ENCODE assay signal across 21 cellular contexts in the genomic region with DNA sequence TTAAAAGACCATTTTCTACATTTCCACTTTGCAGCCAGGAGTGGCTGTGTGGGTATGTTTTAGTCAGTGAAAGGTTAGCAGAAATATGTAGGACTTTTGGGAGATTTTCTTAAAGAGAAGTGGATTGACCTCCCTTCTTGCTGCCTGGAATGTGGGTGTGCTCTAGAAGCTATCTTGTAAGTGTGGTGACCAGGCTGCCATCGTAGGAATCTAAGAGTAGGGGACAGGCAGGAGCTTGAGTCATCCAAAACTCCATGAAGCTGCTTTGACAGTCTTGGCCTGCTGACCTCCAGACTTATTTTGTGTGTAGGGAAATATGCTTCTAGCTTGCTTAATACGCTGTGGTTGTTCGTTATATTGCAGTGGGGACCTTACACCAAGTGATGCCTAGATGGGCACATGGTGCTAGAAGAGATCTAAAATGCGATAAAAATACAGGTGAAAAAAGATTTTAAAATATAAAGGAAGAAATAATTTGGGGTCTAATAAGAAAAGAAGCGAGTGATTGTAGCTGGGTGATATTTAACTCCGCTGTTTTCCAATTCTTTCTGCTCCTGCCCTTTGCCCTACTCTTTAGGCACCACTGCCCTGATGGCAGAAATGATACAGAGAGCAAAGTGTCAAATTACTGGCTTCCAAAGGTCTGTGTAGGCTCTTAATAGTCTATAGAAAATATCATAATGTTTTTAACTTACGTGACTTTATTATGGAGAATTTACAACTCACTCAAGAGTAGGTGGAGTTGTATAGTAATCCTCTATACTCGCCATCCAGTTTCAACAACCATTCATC.
DNase-seq lines count a peak whose midpoint lies in the region; ATAC-seq and TF ChIP-seq lines count a peak whose summit lies in the region.
"Had no signal": no experiment of that assay in that cellular context is flagged by ENCODE, and none has a peak within 500 bp of the region (broad histone marks: within the 10 kb centered on the region; RNA-seq: fewer than 3 reads in every experiment).

No MANE protein-coding gene starts in this region.

- peaks cover 19% of the 10 kb centered on the region for H3F3A ChIP-seq in SK-N-SH (replicated peaks; ENCODE audit: insufficient read depth)

- peak overlapping the region; percentile 84 for H3K27ac Mint-ChIP-seq in osteocyte (ENCODE audit: unreplicated experiment)
- H3K27ac Mint-ChIP-seq: activated naive CD8-positive, alpha-beta T cell; B cell; T-helper 1 cell treated with Interleukin-12 subunit alpha and Interleukin-12 subunit beta and Interleukin-4 antibody, amounts not matched to agents 30 μg/mL and 1 μg/mL, for 36 hours had no signal

- peak overlapping the region; percentile 53; the same call in 1 of the 2 replicates for H2AFZ ChIP-seq in SK-N-SH (ENCODE audit: low read depth)

- H3K9ac ChIP-seq in SK-N-SH = peak overlapping the region; percentile 53; the same call in 1 of the 2 replicates

- peak overlapping the region; percentile 70 for H3K4me2 ChIP-seq in SK-N-SH

- H3K4me1 Mint-ChIP-seq in osteocyte (ENCODE audit: unreplicated experiment) = peaks cover 77% of the 10 kb centered on the region

- H3K36me3 ChIP-seq in SK-N-SH (replicated peaks in 1 of 2; ENCODE audit: control insufficient read depth in 1 of 2, insufficient read depth in 2 of 2, low read length in 1 of 2) = no peaks in the 10 kb centered on the region
- H3K36me3 ChIP-seq: lower lobe of right lung, neutrophil, spleen, stomach had no signal

- no peaks in the 10 kb centered on the region for H4K20me1 ChIP-seq in SK-N-SH (ENCODE audit: insufficient read depth)

- WGBS in SK-N-SH (ENCODE audit: low lambda C conversion rate) = 83% methylated on average over 8 of the region's 8 CpGs

- H3K9me2 ChIP-seq in SK-N-SH = no peaks in the 10 kb centered on the region

- no peak overlapping the region for H3K4me3 Mint-ChIP-seq in osteocyte (ENCODE audit: unreplicated experiment)
- H3K4me3 Mint-ChIP-seq: activated naive CD8-positive, alpha-beta T cell; B cell; T-helper 1 cell treated with Interleukin-12 subunit alpha and Interleukin-12 subunit beta and Interleukin-4 antibody, amounts not matched to agents 30 μg/mL and 1 μg/mL, for 36 hours had no signal

- POLR2A ChIA-PET in SK-N-SH (lab: Yijun Ruan, JAX) = no interaction called here

- TF ChIP-seq EP300 in SK-N-SH (IDR thresholded peaks at IDR 0.05; ENCODE audit: borderline replicate concordance in 1 of 2, low read depth in 1 of 2, low read length in 1 of 2) = no peak

- intact Hi-C loops in head of caudate nucleus (cut with DNase I) = no loop called here

- H3K9me3 ChIP-seq in SK-N-SH = no peaks in the 10 kb centered on the region
- H3K9me3 ChIP-seq: lower lobe of right lung, neutrophil, spleen, stomach had no signal

- CTCF ChIA-PET in SK-N-SH (lab: Yijun Ruan, JAX) = no interaction called here

- H3K4me1 ChIP-seq in SK-N-SH (ENCODE audit: control insufficient read depth in 1 of 2, insufficient read depth in 2 of 2, low read depth in 1 of 2, low read length in 1 of 2) (peaks cover 20 to 33% of the 10 kb centered on the region in 2 experiments), foreskin keratinocyte (peaks cover 10% of the 10 kb centered on the region)
- H3K4me1 ChIP-seq: spleen had no signal

- H3K27me3 ChIP-seq in SK-N-SH (ENCODE audit: insufficient read depth) (no peaks in the 10 kb centered on the region), foreskin keratinocyte (no peaks in the 10 kb centered on the region)
- H3K27me3 ChIP-seq: neutrophil, spleen, stomach had no signal

- no peak for TF ChIP-seq RAD21 in SK-N-SH (IDR thresholded peaks at IDR 0.05; ENCODE audit: low read length)

- H3K36me3 Mint-ChIP-seq in osteocyte (ENCODE audit: unreplicated experiment) = no peaks in the 10 kb centered on the region
- H3K36me3 Mint-ChIP-seq: activated naive CD8-positive, alpha-beta T cell had no signal

- H3K27ac ChIP-seq in SK-N-SH (ENCODE audit: low read depth in 2 of 2, low read length in 1 of 2) = peak overlapping the region; percentile 87
- H3K27ac ChIP-seq in foreskin keratinocyte = no peak overlapping the region
- H3K27ac ChIP-seq: coronary artery, HL-60, lower lobe of right lung, neutrophil, spleen, stomach had no signal

- DNase-seq in EL (peak; percentile 35), SK-N-SH (no peak), foreskin keratinocyte (no peak), osteocyte (ENCODE audit: extremely low spot score, unreplicated experiment) (no peak), head of caudate nucleus (no peak), NCI-H524 (lab: John Stamatoyannopoulos, UW) (no peak), mucosa of gallbladder (ENCODE audit: low spot score) (no peak)
- DNase-seq in stimulated activated CD4-positive, alpha-beta T cell treated with anti-CD3 and anti-CD28 coated beads, Interleukin-4, amount 100 ng/mL, for 1 hour = no peak
- DNase-seq: activated CD4-positive, CD25-positive, alpha-beta regulatory T cell treated with anti-CD3 and anti-CD28 coated beads, Interleukin-2, amount 50 U/mL, for 72 hours; activated CD8-positive, alpha-beta memory T cell treated with anti-CD3 and anti-CD28 coated beads, Interleukin-2, amount 50 U/mL, for 48 hours; Kasumi-1; RPMI8226; spleen had no signal

- H3K4me3 ChIP-seq in SK-N-SH (ENCODE audit: low read depth in 2 of 2, low read length in 1 of 2) = no peak overlapping the region; a peak in 1 of 4 replicates
- H3K4me3 ChIP-seq: coronary artery, lower lobe of right lung, spleen, stomach had no signal

- peak; percentile 11 for ATAC-seq in foreskin keratinocyte

- no peaks in the 10 kb centered on the region for H3K9me3 Mint-ChIP-seq in osteocyte (ENCODE audit: unreplicated experiment)

- H3K27me3 Mint-ChIP-seq in osteocyte (ENCODE audit: unreplicated experiment) = no peaks in the 10 kb centered on the region
- H3K27me3 Mint-ChIP-seq: activated naive CD8-positive, alpha-beta T cell; B cell had no signal

- no peak for TF ChIP-seq CTCF in SK-N-SH (IDR thresholded peaks at IDR 0.05)
- TF ChIP-seq CTCF in foreskin keratinocyte (conservative IDR thresholded peaks at IDR 0.05) = no peak
- TF ChIP-seq CTCF in osteocyte (IDR thresholded peaks at IDR 0.05) = no peak

- H3K79me2 ChIP-seq in SK-N-SH (ENCODE audit: insufficient read depth) = no peaks in the 10 kb centered on the region

TF ChIP-seq in SK-N-SH, 30 proteins besides CTCF, POLR2A, EP300 and RAD21:
- TF ChIP-seq NFIC (IDR thresholded peaks at IDR 0.05; ENCODE audit: borderline replicate concordance) (no peak), TAF1 (IDR thresholded peaks at IDR 0.05; ENCODE audit: borderline replicate concordance, low read depth, low read length) (no peak), RCOR1 (IDR thresholded peaks at IDR 0.05; ENCODE audit: low read length) (no peak), RXRA (IDR thresholded peaks at IDR 0.05; ENCODE audit: borderline replicate concordance, low read depth) (no peak), FOXJ3 (CRISPR knock-in tag; IDR thresholded peaks at IDR 0.05) (no peak), MEF2A (IDR thresholded peaks at IDR 0.05; ENCODE audit: borderline replicate concordance, low read depth) (no peak), TEAD4 (IDR thresholded peaks at IDR 0.05; ENCODE audit: borderline replicate concordance, insufficient read depth) (no peak), SIN3A (IDR thresholded peaks at IDR 0.05; ENCODE audit: borderline replicate concordance, low read depth, low read length) (no peak), ELF1 (IDR thresholded peaks at IDR 0.05) (no peak), SMC3 (IDR thresholded peaks at IDR 0.05; ENCODE audit: low read depth, low read length) (no peak), FOXM1 (IDR thresholded peaks at IDR 0.05; ENCODE audit: low read depth) (no peak), MXI1 (IDR thresholded peaks at IDR 0.05; ENCODE audit: low read depth, low read length) (no peak), CHD2 (IDR thresholded peaks at IDR 0.05; ENCODE audit: low read length, partially characterized antibody) (no peak), GABPA (IDR thresholded peaks at IDR 0.05; ENCODE audit: low read depth) (no peak), NRF1 (IDR thresholded peaks at IDR 0.05; ENCODE audit: low read depth, low read length) (no peak), JUND (IDR thresholded peaks at IDR 0.05) (no peak), GATA2 (CRISPR knock-in tag; IDR thresholded peaks at IDR 0.05) (no peak), YY1 (IDR thresholded peaks at IDR 0.05; ENCODE audit: low read depth) (no peak)
- TF ChIP-seq, protein P1, sequence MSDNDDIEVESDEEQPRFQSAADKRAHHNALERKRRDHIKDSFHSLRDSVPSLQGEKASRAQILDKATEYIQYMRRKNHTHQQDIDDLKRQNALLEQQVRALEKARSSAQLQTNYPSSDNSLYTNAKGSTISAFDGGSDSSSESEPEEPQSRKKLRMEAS (IDR thresholded peaks at IDR 0.05; ENCODE audit: low read depth) = no peak
